In the genomic region with DNA sequence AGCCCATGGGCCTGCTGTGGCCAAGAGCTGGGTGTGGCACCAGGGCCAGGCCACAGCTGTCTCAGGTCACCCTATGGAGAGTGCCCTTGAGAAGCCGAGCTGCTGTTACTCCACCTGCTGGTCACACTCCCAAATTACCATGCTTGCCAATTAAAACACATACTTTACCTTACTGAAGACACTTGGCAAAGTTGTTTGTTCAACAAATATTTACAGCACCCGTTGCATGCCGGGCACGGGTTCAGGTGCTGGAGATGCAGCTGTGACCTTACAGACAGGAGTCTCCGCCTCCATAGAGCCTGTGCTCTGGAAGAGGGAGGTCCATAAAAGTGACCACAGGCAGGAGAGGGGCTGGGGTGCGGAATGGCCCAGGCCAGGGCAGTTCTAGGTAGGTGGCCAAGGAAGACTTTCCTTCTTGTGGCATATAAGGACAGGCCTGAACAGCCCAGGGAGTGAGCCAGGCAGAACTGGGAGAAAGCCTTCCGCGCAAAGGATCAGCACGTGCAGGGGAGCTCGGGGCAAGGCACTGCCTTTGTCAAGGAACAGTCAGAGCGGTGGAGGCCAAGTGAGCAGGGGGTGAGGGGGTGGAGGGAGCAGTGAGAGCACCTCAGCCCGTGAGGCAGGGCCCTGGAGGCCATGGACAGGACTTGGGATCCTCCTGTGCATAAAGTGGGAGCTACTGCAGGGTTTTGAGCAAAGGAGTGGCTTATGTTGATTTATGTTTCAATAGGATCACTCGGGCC, we compare ENCODE assay signal across 8 cellular contexts. TPM values are rescaled to one million over a fixed set of nuclear protein-coding genes. Genes with fewer than 3 reads are reported as not detected.
DNase-seq lines count a peak whose midpoint lies in the region; ATAC-seq lines count a peak whose summit lies in the region.

No MANE protein-coding gene starts in this region.

- H3K23ac ChIP-seq in trophoblast cell (ENCODE audit: low read length) = no peak overlapping the region

- no peak overlapping the region for H3K4me3 ChIP-seq in trophoblast cell (ENCODE audit: low read depth, low read length)

- no peak overlapping the region for H4K8ac ChIP-seq in trophoblast cell (ENCODE audit: low read depth, low read length)

- no CpG with 5 or more reads among the region's 13 CpGs for WGBS in trophoblast cell (ENCODE audit: extremely low coverage, insufficient coverage, insufficient read length)

- peaks cover 4% of the 10 kb centered on the region for H3K9me3 ChIP-seq in trophoblast cell (ENCODE audit: insufficient read depth, low read depth, low read length)

- no peaks in the 10 kb centered on the region for H3K79me1 ChIP-seq in trophoblast cell (ENCODE audit: low read length)

- peaks cover 20 to 25% of the 10 kb centered on the region in 2 experiments for H3K36me3 ChIP-seq in trophoblast cell (ENCODE audit: control insufficient read depth in 1 of 2, insufficient read depth in 2 of 2, low read length in 2 of 2)

- H2AFZ ChIP-seq in trophoblast cell (ENCODE audit: insufficient read depth, low read length, poor library complexity) = no peak overlapping the region

- no peak overlapping the region for H3K18ac ChIP-seq in trophoblast cell (ENCODE audit: low read length)

- no peak overlapping the region for H3K27ac ChIP-seq in trophoblast cell (ENCODE audit: low read depth, low read length)

- no peak overlapping the region for H2BK12ac ChIP-seq in trophoblast cell (ENCODE audit: low read length)

- H3K14ac ChIP-seq in trophoblast cell (ENCODE audit: low read length) = no peak overlapping the region

- no peak overlapping the region for H3K4me2 ChIP-seq in trophoblast cell (ENCODE audit: low read length)

- no peak overlapping the region for H2AK5ac ChIP-seq in trophoblast cell (ENCODE audit: low read length)

- no peak overlapping the region for H3K4ac ChIP-seq in trophoblast cell (ENCODE audit: low read depth, low read length)

- H4K12ac ChIP-seq in trophoblast cell (ENCODE audit: low read depth, low read length) = no peak overlapping the region

- no peaks in the 10 kb centered on the region for H3K4me1 ChIP-seq in trophoblast cell (ENCODE audit: control insufficient read depth in 1 of 2, insufficient read depth in 2 of 2, low read length in 2 of 2)

- peak; percentile 62 for DNase-seq in EH (ENCODE audit: low read depth)
- DNase-seq in NOMO-1 treated with DMSO at 0.1 percent for 48 hours (lab: John Stamatoyannopoulos, UW; ENCODE audit: unreplicated experiment) = peak; percentile 44
- peak; percentile 41 for DNase-seq in activated T-cell treated with anti-CD3 and anti-CD28 coated beads, Interleukin-2, amount 50 U/mL, for 1 hour
- DNase-seq in foreskin melanocyte = peak; percentile 29
- peak; percentile 61 to 77 for DNase-seq in trophoblast cell

- no peak overlapping the region for H3K9ac ChIP-seq in trophoblast cell (ENCODE audit: low read length)

- no peak overlapping the region for H2BK5ac ChIP-seq in trophoblast cell (ENCODE audit: low read depth, low read length, poor library complexity)

- H3K79me2 ChIP-seq in trophoblast cell (ENCODE audit: control insufficient read depth, insufficient read depth, low read length, poor library complexity) = no peaks in the 10 kb centered on the region

- H2BK120ac ChIP-seq in trophoblast cell (ENCODE audit: insufficient read depth, low read length, poor library complexity) = no peak overlapping the region

- H3K27me3 ChIP-seq in trophoblast cell (ENCODE audit: insufficient read depth, low read length) = no peaks in the 10 kb centered on the region

- no peak overlapping the region for H4K91ac ChIP-seq in trophoblast cell (ENCODE audit: low read depth, low read length)

- ATAC-seq in HG03108 (IDR thresholded peaks at IDR 0.05; ENCODE audit: unreplicated experiment) (peak; percentile 56), GM18858 (IDR thresholded peaks at IDR 0.05; ENCODE audit: unreplicated experiment) (no peak), GM18909 (IDR thresholded peaks at IDR 0.05; ENCODE audit: poor library complexity, unreplicated experiment) (no peak)

RNA-seq across cellular contexts. Expression of gene RBM44, which starts 23.6 kb away (rescaled TPM):
- polyA plus RNA-seq in trophoblast cell (2013) = 0.17 and 0.23 TPM in 2 replicates
